1 cellular context compared by ENCODE assay signal in the genomic region with DNA sequence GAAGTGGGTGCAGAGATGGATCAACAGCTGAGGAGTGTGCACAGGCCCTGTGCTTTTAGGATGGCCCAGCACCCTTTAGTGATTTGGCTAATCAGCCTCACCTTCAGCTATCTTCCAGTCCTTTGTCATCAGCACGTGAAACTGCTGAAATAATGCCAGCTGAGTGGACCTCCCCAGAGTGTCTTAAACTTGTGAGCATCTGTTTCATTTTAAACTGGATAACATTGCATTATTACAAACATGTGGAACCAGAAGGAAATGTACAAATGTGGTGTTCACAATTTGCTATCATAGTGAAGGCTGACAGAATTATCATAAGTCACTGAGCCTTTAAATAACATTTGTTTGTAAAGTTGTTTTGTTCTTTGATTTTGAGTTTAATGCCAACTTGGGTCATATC.
TF ChIP-seq lines count a peak whose summit lies in the region.

No MANE protein-coding gene starts in this region.

TF ChIP-seq in H1, 55 proteins besides CTCF, POLR2A, EP300 and RAD21:
- TF ChIP-seq SP2 (IDR thresholded peaks at IDR 0.05; ENCODE audit: low read length) (no peak), TBP (IDR thresholded peaks at IDR 0.05; ENCODE audit: low read depth, low read length) (no peak), JUND (IDR thresholded peaks at IDR 0.05; ENCODE audit: low read length) (no peak)
